18 cellular contexts compared by ENCODE assay signal in genomic region chr3:14921811-14922705, GRCh38. TPM values are rescaled to one million over a fixed set of nuclear protein-coding genes. Genes with fewer than 3 reads are reported as not detected.
A peak's percentile ranks its signal among the peaks of the same experiment; 100 is the strongest.
DNase-seq lines count a peak whose midpoint lies in the region; ATAC-seq lines count a peak whose summit lies in the region.
"Had no signal": no experiment of that assay in that cellular context is flagged by ENCODE, and none has a peak within 500 bp of the region (broad histone marks: within the 10 kb centered on the region; RNA-seq: fewer than 3 reads in every experiment).

No MANE protein-coding gene starts in this region.

- no peaks in the 10 kb centered on the region for H3K9me3 ChIP-seq in GM23248 (ENCODE audit: low read depth)
- H3K9me3 ChIP-seq: ascending aorta, neutrophil, tibial artery had no signal

- H2AFZ ChIP-seq in GM23248, result no peak overlapping the region

- peaks cover 4% of the 10 kb centered on the region for H3K27me3 Mint-ChIP-seq in activated CD8-positive, alpha-beta T cell treated with anti-CD3 and anti-CD28 coated beads, Interleukin-2, amount 10 ng/mL, durations not matched to agents 7 days and 5 days (ENCODE audit: low read depth)
- H3K27me3 Mint-ChIP-seq: activated CD8-positive, alpha-beta T cell treated with anti-CD3 and anti-CD28 coated beads for 36 hours; activated naive CD8-positive, alpha-beta T cell; CD4-positive, alpha-beta T cell; stimulated activated naive CD8-positive, alpha-beta T cell treated with anti-CD3 and anti-CD28 coated beads, Interleukin-15, amount 100 ng/mL, for 72 hours had no signal

- no peaks in the 10 kb centered on the region for H3F3A ChIP-seq in GM23248 (ENCODE audit: insufficient read depth)

- no peak overlapping the region for H3K4me3 Mint-ChIP-seq in activated CD8-positive, alpha-beta T cell treated with anti-CD3 and anti-CD28 coated beads, Interleukin-2, amount 10 ng/mL, durations not matched to agents 7 days and 5 days
- H3K4me3 Mint-ChIP-seq: activated CD8-positive, alpha-beta T cell treated with anti-CD3 and anti-CD28 coated beads for 36 hours; activated naive CD8-positive, alpha-beta T cell; CD4-positive, alpha-beta T cell; stimulated activated naive CD8-positive, alpha-beta T cell treated with anti-CD3 and anti-CD28 coated beads, Interleukin-15, amount 100 ng/mL, for 72 hours; T-helper 17 cell had no signal

- in situ Hi-C loops in GM23248 (cut with MboI), result loop anchor here (5.0 to 25.0 kb wide), 2 partner anchors 250 to 410 kb away; no protein-coding TSS in a partner anchor

- 0 out of 2 replicates have a peak, but pooled peaks cover 6% of the 10 kb centered on the region for H3K27me3 ChIP-seq in GM23248 (replicated peaks; ENCODE audit: insufficient read depth)
- H3K27me3 ChIP-seq: ascending aorta, neutrophil, tibial artery had no signal

- 68 to 77% methylated on average over 20 to 21 of the region's 21 CpGs for WGBS in GM23248 (ENCODE audit: low coverage in 1 of 2, low lambda C conversion rate in 2 of 2, missing lambda C conversion rate in 2 of 2), 2 experiments

- H3K9me2 ChIP-seq in GM23248 (ENCODE audit: insufficient read depth), result no peaks in the 10 kb centered on the region

- no peaks in the 10 kb centered on the region for H3K4me1 Mint-ChIP-seq in activated CD8-positive, alpha-beta T cell treated with anti-CD3 and anti-CD28 coated beads, Interleukin-2, amount 10 ng/mL, durations not matched to agents 7 days and 5 days (ENCODE audit: low read depth)

- H3K9me3 Mint-ChIP-seq in activated CD8-positive, alpha-beta T cell treated with anti-CD3 and anti-CD28 coated beads, Interleukin-2, amount 10 ng/mL, durations not matched to agents 7 days and 5 days (ENCODE audit: insufficient read depth), result no peaks in the 10 kb centered on the region
- H3K9me3 Mint-ChIP-seq: activated CD8-positive, alpha-beta T cell treated with anti-CD3 and anti-CD28 coated beads for 36 hours; activated T-helper 2 cell treated with anti-CD3 and anti-CD28 coated beads, Interferon-gamma antibody, Interleukin-2, Interleukin-4, amounts not matched to agents 10 μg/mL and 5 μg/mL and 100 μg/mL, durations not matched to agents 14 hours and 24 hours and 36 hours; CD4-positive, alpha-beta T cell; stimulated activated naive CD8-positive, alpha-beta T cell treated with anti-CD3 and anti-CD28 coated beads, Interleukin-15, amount 100 ng/mL, for 72 hours had no signal

- H3K79me2 ChIP-seq in GM23248 (ENCODE audit: insufficient read depth), result no peaks in the 10 kb centered on the region

- CTCF ChIA-PET in activated CD8-positive, alpha-beta T cell treated with anti-CD3 and anti-CD28 coated beads, Interleukin-2, amount 10 ng/mL, durations not matched to agents 7 days and 5 days (lab: Charles Lee), result interaction anchor here (0.6 to 3.1 kb wide), 40 partner anchors 8 to 1025 kb away, joined by 3 to 38 read pairs (median 4); partner anchors contain the start of genes C3orf20 and CCDC174

- H3K4me2 ChIP-seq in GM23248 (ENCODE audit: unreplicated experiment), result no peak overlapping the region

- DNase-seq in A172 (ENCODE audit: low spot score) (peak; percentile 25), GM23248 (peak; percentile 35), T1000 (lab: John Stamatoyannopoulos, UW) (peak; percentile 22), glomerular visceral epithelial cell (ENCODE audit: extremely low spot score) (peak; percentile 16), 8988T (no peak), hippocampal formation (lab: John Stamatoyannopoulos, UW) (no peak)
- no peak for DNase-seq in activated CD8-positive, alpha-beta T cell treated with anti-CD3 and anti-CD28 coated beads, Interleukin-2, amount 10 ng/mL, durations not matched to agents 7 days and 5 days

- H3K36me3 Mint-ChIP-seq in activated CD8-positive, alpha-beta T cell treated with anti-CD3 and anti-CD28 coated beads, Interleukin-2, amount 10 ng/mL, durations not matched to agents 7 days and 5 days (ENCODE audit: low read depth), result no peaks in the 10 kb centered on the region
- H3K36me3 Mint-ChIP-seq: activated naive CD8-positive, alpha-beta T cell had no signal

- H3K9ac ChIP-seq in GM23248, result no peak overlapping the region

- POLR2A ChIA-PET in activated CD8-positive, alpha-beta T cell treated with anti-CD3 and anti-CD28 coated beads, Interleukin-2, amount 10 ng/mL, durations not matched to agents 7 days and 5 days (lab: Charles Lee), result interaction anchor here (0.5 to 1.8 kb wide), 2 partner anchors 10 to 270 kb away, joined by 4 to 8 read pairs; partner anchors contain the start of gene CCDC174

- ATAC-seq in activated CD8-positive, alpha-beta T cell treated with anti-CD3 and anti-CD28 coated beads, Interleukin-2, amount 10 ng/mL, durations not matched to agents 7 days and 5 days, result no peak
- ATAC-seq in GM21390 (IDR thresholded peaks at IDR 0.05; ENCODE audit: unreplicated experiment), result no peak

- no peaks in the 10 kb centered on the region for H3K36me3 ChIP-seq in GM23248 (ENCODE audit: low read depth)
- H3K36me3 ChIP-seq: neutrophil had no signal

- no peak overlapping the region for H3K4me3 ChIP-seq in GM23248
- H3K4me3 ChIP-seq: ascending aorta, coronary artery, tibial artery had no signal

- H3K27ac ChIP-seq in GM23248, result no peak overlapping the region
- H3K27ac ChIP-seq: coronary artery, neutrophil, tibial artery had no signal

- peaks cover 3% of the 10 kb centered on the region; the same call in 1 of the 2 replicates for H3K4me1 ChIP-seq in GM23248 (ENCODE audit: insufficient read depth)
- H3K4me1 ChIP-seq: tibial artery had no signal

- H3K27ac Mint-ChIP-seq in activated CD8-positive, alpha-beta T cell treated with anti-CD3 and anti-CD28 coated beads, Interleukin-2, amount 10 ng/mL, durations not matched to agents 7 days and 5 days, result no peak overlapping the region
- H3K27ac Mint-ChIP-seq: activated CD8-positive, alpha-beta T cell treated with anti-CD3 and anti-CD28 coated beads for 36 hours; activated naive CD8-positive, alpha-beta T cell; activated T-helper 2 cell treated with anti-CD3 and anti-CD28 coated beads, Interferon-gamma antibody, Interleukin-2, Interleukin-4, amounts not matched to agents 10 μg/mL and 5 μg/mL and 100 μg/mL, durations not matched to agents 14 hours and 24 hours and 36 hours; CD4-positive, alpha-beta T cell; stimulated activated naive CD8-positive, alpha-beta T cell treated with anti-CD3 and anti-CD28 coated beads, Interleukin-15, amount 100 ng/mL, for 72 hours; T-helper 17 cell had no signal

- H4K20me1 ChIP-seq in GM23248 (ENCODE audit: insufficient read depth), result no peaks in the 10 kb centered on the region

RNA-seq across cellular contexts. Expression of gene NR2C2, which starts 25.3 kb away (rescaled TPM):
- 20.3 and 24.4 TPM in 2 replicates for total RNA-seq in A172 (2014; rRNA removed; shearing (Covaris generic))
- total RNA-seq in GM23248 (2014; rRNA removed; shearing (Covaris generic)), result 22.5 and 27.5 TPM in 2 replicates
- 7.1 and 9.6 TPM in 2 replicates for polyA plus RNA-seq in GM23248 (2016; fragmentation: Nextera tagmentation; extraction: Ambion mirVana)
- 10 to 100 TPM; 57.4 to 59.6 TPM for total RNA-seq in activated CD8-positive, alpha-beta T cell treated with anti-CD3 and anti-CD28 coated beads, Interleukin-2, amount 10 ng/mL, durations not matched to agents 7 days and 5 days

Comparison
In these comparisons a context has a peak if more than half of its experiments do, and no peak if none do; other contexts are left out.
1. DNase-seq: peak in A172 (single experiment), GM23248 (single experiment), T1000 (single experiment) and glomerular visceral epithelial cell (single experiment); none in activated CD8-positive, alpha-beta T cell treated with anti-CD3 and anti-CD28 coated beads, Interleukin-2, amount 10 ng/mL, durations not matched to agents 7 days and 5 days (single experiment), 8988T (single experiment) and hippocampal formation (0 of 2).